Comparison of ENCODE assay signal across 1 cellular context in the genomic region with DNA sequence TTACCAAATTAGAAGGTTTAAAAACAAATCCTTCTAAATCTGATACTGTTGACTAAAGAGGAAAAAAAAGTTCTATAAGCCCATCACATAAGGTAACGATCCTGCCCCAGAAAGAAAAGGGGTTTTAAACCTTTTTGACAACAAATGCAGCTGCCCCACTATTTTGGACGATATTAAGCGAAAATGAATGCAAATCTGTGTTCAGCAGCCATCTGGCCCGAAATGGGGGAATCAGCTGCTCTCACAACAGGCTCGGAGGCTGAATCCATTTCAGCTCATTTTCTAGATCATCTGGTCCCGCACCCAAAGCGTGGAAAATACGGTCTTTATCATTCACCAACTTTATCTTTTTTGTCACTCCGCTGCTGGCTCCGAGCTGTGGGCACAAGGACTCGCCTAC.
TF ChIP-seq lines count a peak whose summit lies in the region.

No MANE protein-coding gene starts in this region.

TF ChIP-seq in H1, 55 proteins besides CTCF, POLR2A, EP300 and RAD21:
- TF ChIP-seq YY1 (IDR thresholded peaks at IDR 0.05; ENCODE audit: low read depth, low read length) (no peak), SRF (IDR thresholded peaks at IDR 0.05; ENCODE audit: low read depth, low read length) (no peak), RXRA (IDR thresholded peaks at IDR 0.05; ENCODE audit: insufficient read depth, low read depth, low read length) (no peak), RNF2 (IDR thresholded peaks at IDR 0.05; ENCODE audit: borderline replicate concordance, low read depth, low read length, missing control alignments, poor library complexity, severe bottlenecking) (peak; percentile 62)
